Comparison of ENCODE assay signal across 20 cellular contexts in the genomic region with DNA sequence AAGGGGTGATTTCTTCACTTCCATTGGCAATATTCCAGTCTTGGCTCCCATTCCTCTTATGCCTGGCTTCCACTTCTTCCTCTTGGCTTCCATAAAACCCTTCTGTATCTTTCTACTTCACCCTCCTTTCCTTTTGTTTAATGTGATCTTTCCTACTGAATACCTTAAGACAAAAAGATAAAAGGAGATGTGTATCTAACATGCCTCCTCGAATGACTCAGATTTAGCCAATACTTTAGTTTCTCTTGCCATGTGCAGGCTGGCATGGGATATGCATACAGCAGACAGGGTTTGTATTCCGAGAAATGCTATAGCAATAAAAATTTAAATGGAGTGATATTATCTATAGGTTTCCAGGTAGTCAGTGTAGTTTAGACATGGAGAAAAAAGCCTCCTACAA.
"Had no signal": no experiment of that assay in that cellular context is flagged by ENCODE, and none has a peak within 500 bp of the region (broad histone marks: within the 10 kb centered on the region; RNA-seq: fewer than 3 reads in every experiment).

No MANE protein-coding gene starts in this region.

- H3K36me3 ChIP-seq: Peyer's patch had no signal

- ATAC-seq: activated CD4-positive, alpha-beta T cell treated with anti-CD3 and anti-CD28 coated beads for 36 hours; activated T-cell treated with anti-CD3 and anti-CD28 coated beads, Interleukin-2, amount 50 U/mL, for 72 hours had no signal

- H3K27ac ChIP-seq: adrenal gland, KMS-11, Peyer's patch, VCaP had no signal

- DNase-seq: activated CD4-positive, alpha-beta memory T cell treated with anti-CD3 and anti-CD28 coated beads, Interleukin-2, amount 10 ng/mL, durations not matched to agents 7 days and 5 days; activated CD4-positive, alpha-beta T cell treated with anti-CD3 and anti-CD28 coated beads for 36 hours; activated CD4-positive, alpha-beta T cell treated with anti-CD3 and anti-CD28 coated beads, Interleukin-2, amount 50 U/mL, for 1 hour; activated CD4-positive, CD25-positive, alpha-beta regulatory T cell; activated naive CD4-positive, alpha-beta T cell treated with anti-CD3 and anti-CD28 coated beads, Interleukin-2, amount 50 U/mL, for 16 hours; activated naive CD8-positive, alpha-beta T cell treated with anti-CD3 and anti-CD28 coated beads, Interleukin-2, amount 10 ng/mL, durations not matched to agents 7 days and 5 days; activated T-cell treated with anti-CD3 and anti-CD28 coated beads, Interleukin-2, amount 50 U/mL, for 72 hours; adrenal gland; aorta; NCI-H1105 treated with DMSO at 0.1 percent for 48 hours; NCI-H1436 treated with DMSO at 0.1 percent for 48 hours; NCI-H187; NCI-H2081; NCI-H446; NCI-H524; Peyer's patch; SHP77 treated with DMSO at 0.1 percent for 48 hours; T-helper 1 cell had no signal

- H3K27me3 ChIP-seq: adrenal gland, Peyer's patch had no signal

- H3K9me3 ChIP-seq: adrenal gland, Peyer's patch had no signal

- H3K4me1 ChIP-seq: Peyer's patch had no signal

- H3K4me3 ChIP-seq: adrenal gland, Peyer's patch had no signal
